ENCODE assay signal across 1 cellular context in genomic region chr12:77231548-77231947, GRCh38.
TF ChIP-seq lines count a peak whose summit lies in the region.

No MANE protein-coding gene starts in this region.

TF ChIP-seq in GM23338, 12 proteins besides CTCF, POLR2A, EP300 and RAD21 (continued from another document):
- TF ChIP-seq ETS1 (IDR thresholded peaks at IDR 0.05), result no peak
- no peak for TF ChIP-seq ZNF331 (CRISPR knock-in tag; IDR thresholded peaks at IDR 0.05; ENCODE audit: low read depth)
- no peak for TF ChIP-seq JUNB (IDR thresholded peaks at IDR 0.05; ENCODE audit: unreplicated experiment)
- TF ChIP-seq STAT1 (IDR thresholded peaks at IDR 0.05; ENCODE audit: unreplicated experiment), result no peak
- no peak for TF ChIP-seq CREB1 (CRISPR knock-in tag; IDR thresholded peaks at IDR 0.05; ENCODE audit: low read depth)
